ENCODE assay signal across 24 cellular contexts in the genomic region with DNA sequence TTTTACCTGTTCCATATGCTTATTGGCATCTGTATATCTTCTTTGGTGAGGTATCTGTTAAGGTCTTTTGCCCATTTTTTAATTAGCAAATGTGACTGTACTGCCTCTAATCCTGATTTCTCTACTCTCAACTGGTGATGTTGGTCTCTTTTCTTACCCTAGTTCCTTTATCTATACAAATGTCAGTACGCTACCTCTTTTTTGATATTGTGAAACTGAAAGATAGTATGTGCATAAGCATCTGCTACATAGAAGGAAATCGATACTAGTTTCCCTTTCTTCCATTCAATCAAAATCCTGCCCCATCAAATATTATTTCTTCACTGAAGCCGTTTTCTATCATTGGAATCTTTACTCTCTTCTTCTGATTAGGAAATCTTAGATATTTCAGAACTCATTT.
"Had no signal": no experiment of that assay in that cellular context is flagged by ENCODE, and none has a peak within 500 bp of the region (broad histone marks: within the 10 kb centered on the region; RNA-seq: fewer than 3 reads in every experiment).

No MANE protein-coding gene starts in this region.

- H3K27ac Mint-ChIP-seq: activated B cell treated with CpG ODN at 0.5 μM for 24 hours; activated CD4-positive, alpha-beta memory T cell treated with anti-CD3 and anti-CD28 coated beads for 36 hours; activated CD4-positive, alpha-beta T cell treated with anti-CD3 and anti-CD28 coated beads, Interleukin-2, amount 10 ng/mL, durations not matched to agents 7 days and 5 days; activated naive CD4-positive, alpha-beta T cell treated with anti-CD3 and anti-CD28 coated beads for 36 hours; activated naive CD8-positive, alpha-beta T cell; brain; T-helper 17 cell had no signal

- H3K27ac ChIP-seq: PC-9 had no signal

- H3K9me3 Mint-ChIP-seq: activated CD4-positive, alpha-beta memory T cell treated with anti-CD3 and anti-CD28 coated beads for 36 hours; activated CD4-positive, alpha-beta T cell treated with anti-CD3 and anti-CD28 coated beads, Interleukin-2, amount 10 ng/mL, durations not matched to agents 7 days and 5 days; activated naive CD4-positive, alpha-beta T cell treated with anti-CD3 and anti-CD28 coated beads for 36 hours; activated T-cell treated with anti-CD3 and anti-CD28 coated beads, Interleukin-2, amount 50 U/mL, for 4 hours; brain; central memory CD8-positive, alpha-beta T cell had no signal

- H3K36me3 ChIP-seq: MG63 had no signal

- H3K4me3 Mint-ChIP-seq: activated B cell treated with CpG ODN at 0.5 μM for 24 hours; activated CD4-positive, alpha-beta memory T cell treated with anti-CD3 and anti-CD28 coated beads for 36 hours; activated CD4-positive, alpha-beta T cell treated with anti-CD3 and anti-CD28 coated beads, Interleukin-2, amount 10 ng/mL, durations not matched to agents 7 days and 5 days; activated naive CD4-positive, alpha-beta T cell treated with anti-CD3 and anti-CD28 coated beads for 36 hours; activated naive CD8-positive, alpha-beta T cell; activated T-cell treated with anti-CD3 and anti-CD28 coated beads, Interleukin-2, amount 50 U/mL, for 4 hours; brain; central memory CD8-positive, alpha-beta T cell; T-helper 17 cell had no signal

- DNase-seq: activated B cell treated with CpG ODN at 0.5 μM for 24 hours; activated CD4-positive, alpha-beta memory T cell treated with anti-CD3 and anti-CD28 coated beads for 36 hours; activated CD4-positive, alpha-beta T cell treated with anti-CD3 and anti-CD28 coated beads for 1 hour; activated CD4-positive, alpha-beta T cell treated with anti-CD3 and anti-CD28 coated beads, Interleukin-2, amount 10 ng/mL, durations not matched to agents 7 days and 5 days; activated CD8-positive, alpha-beta memory T cell treated with anti-CD3 and anti-CD28 coated beads for 24 hours; activated effector memory CD4-positive, alpha-beta T cell treated with anti-CD3 and anti-CD28 coated beads, Interleukin-2, amount 50 U/mL, for 16 hours; activated naive CD4-positive, alpha-beta T cell treated with anti-CD3 and anti-CD28 coated beads for 36 hours; activated T-cell treated with anti-CD3 and anti-CD28 coated beads, Interleukin-2, amount 50 U/mL, for 4 hours; amygdala; cortex of kidney; MG63; NCI-H1048; NCI-H146; NCI-H187 treated with DMSO at 0.1 percent for 48 hours; NCI-H2081 treated with DMSO at 0.1 percent for 48 hours; NCI-H446; NCI-H524; PC-9; SIG-M5; T-helper 17 cell; T-helper 9 cell had no signal

- H3K36me3 Mint-ChIP-seq: activated CD4-positive, alpha-beta memory T cell treated with anti-CD3 and anti-CD28 coated beads for 36 hours; activated naive CD8-positive, alpha-beta T cell; brain had no signal

- ATAC-seq: activated T-cell treated with anti-CD3 and anti-CD28 coated beads, Interleukin-2, amount 50 U/mL, for 4 hours; T-helper 17 cell had no signal

- H3K9me3 ChIP-seq: MG63 had no signal

- H3K4me3 ChIP-seq: MG63, PC-9 had no signal

- H3K27me3 ChIP-seq: MG63 had no signal

- H3K27me3 Mint-ChIP-seq: activated B cell treated with CpG ODN at 0.5 μM for 24 hours; activated CD4-positive, alpha-beta memory T cell treated with anti-CD3 and anti-CD28 coated beads for 36 hours; brain; central memory CD8-positive, alpha-beta T cell; T-helper 17 cell had no signal

- H3K4me1 Mint-ChIP-seq: activated B cell treated with CpG ODN at 0.5 μM for 24 hours; activated CD4-positive, alpha-beta T cell treated with anti-CD3 and anti-CD28 coated beads, Interleukin-2, amount 10 ng/mL, durations not matched to agents 7 days and 5 days; brain; central memory CD8-positive, alpha-beta T cell; T-helper 17 cell had no signal
